9 cellular contexts compared by ENCODE assay signal in genomic region chr13:46607768-46608553, GRCh38. TPM values are rescaled to one million over a fixed set of nuclear protein-coding genes. Genes with fewer than 3 reads are reported as not detected.
DNase-seq lines count a peak whose midpoint lies in the region; ATAC-seq and TF ChIP-seq lines count a peak whose summit lies in the region.
"Had no signal": no experiment of that assay in that cellular context is flagged by ENCODE, and none has a peak within 500 bp of the region (broad histone marks: within the 10 kb centered on the region; RNA-seq: fewer than 3 reads in every experiment).

No MANE protein-coding gene starts in this region.

- peak; percentile 52 for ATAC-seq in HG03159 (IDR thresholded peaks at IDR 0.05; ENCODE audit: unreplicated experiment)
- ATAC-seq in stimulated activated naive CD8-positive, alpha-beta T cell treated with anti-CD3 and anti-CD28 coated beads, Interleukin-15, Interleukin-2, amounts not matched to agents 100 U/mL and 50 U/mL, for 24 hours = peak; percentile 78

- H3K27ac ChIP-seq in esophagus muscularis mucosa (replicated peaks in 1 of 4) = peak overlapping the region; percentile 31 to 70 (median 51)

- DNase-seq in activated CD4-positive, alpha-beta memory T cell treated with anti-CD3 and anti-CD28 coated beads for 36 hours = peak; percentile 46
- DNase-seq in activated CD4-positive, alpha-beta memory T cell treated with anti-CD3 and anti-CD28 coated beads, Interleukin-2, amount 10 ng/mL, durations not matched to agents 7 days and 5 days = no peak
- DNase-seq in esophagus muscularis mucosa (ENCODE audit: extremely low spot score) = no peak
- peak; percentile 41 for DNase-seq in stimulated activated naive CD8-positive, alpha-beta T cell treated with anti-CD3 and anti-CD28 coated beads, Interleukin-15, Interleukin-2, amounts not matched to agents 100 U/mL and 50 U/mL, for 24 hours
- DNase-seq in T-helper 2 cell treated with Interferon-gamma antibody and Interleukin-4, amounts not matched to agents 5 μg/mL and 100 μg/mL, for 36 hours (ENCODE audit: low spot score) = no peak
- no peak for DNase-seq in SKM-1 (lab: John Stamatoyannopoulos, UW; ENCODE audit: unreplicated experiment)
- no peak for DNase-seq in stimulated activated CD4-positive, alpha-beta T cell treated with anti-CD3 and anti-CD28 coated beads, Interleukin-12 subunit alpha, Interleukin-12 subunit beta, amount 100 ng/mL, for 4 hours
- DNase-seq: NCI-H1417 had no signal

- TF ChIP-seq CTCF in esophagus muscularis mucosa (IDR thresholded peaks at IDR 0.05) = no peak

- H3K4me1 ChIP-seq in esophagus muscularis mucosa = peaks cover 65 to 75% (median 70%) of the 10 kb centered on the region in 4 donors

- TF ChIP-seq POLR2A in esophagus muscularis mucosa (IDR thresholded peaks at IDR 0.05; ENCODE audit: low read depth) = no peak

- no peaks in the 10 kb centered on the region for H3K27me3 ChIP-seq in esophagus muscularis mucosa

- H3K27me3 Mint-ChIP-seq in activated CD4-positive, alpha-beta memory T cell treated with anti-CD3 and anti-CD28 coated beads for 36 hours = no peaks in the 10 kb centered on the region
- no peaks in the 10 kb centered on the region for H3K27me3 Mint-ChIP-seq in activated CD4-positive, alpha-beta memory T cell treated with anti-CD3 and anti-CD28 coated beads, Interleukin-2, amount 10 ng/mL, durations not matched to agents 7 days and 5 days
- H3K27me3 Mint-ChIP-seq in T-helper 2 cell treated with Interferon-gamma antibody and Interleukin-4, amounts not matched to agents 5 μg/mL and 100 μg/mL, for 36 hours (ENCODE audit: low read depth) = no peaks in the 10 kb centered on the region

- WGBS in esophagus muscularis mucosa = 70% methylated on average over 9 of the region's 9 CpGs

- H3K4me1 Mint-ChIP-seq in activated CD4-positive, alpha-beta memory T cell treated with anti-CD3 and anti-CD28 coated beads for 36 hours (ENCODE audit: low read depth) = peaks cover 42% of the 10 kb centered on the region
- H3K4me1 Mint-ChIP-seq in activated CD4-positive, alpha-beta memory T cell treated with anti-CD3 and anti-CD28 coated beads, Interleukin-2, amount 10 ng/mL, durations not matched to agents 7 days and 5 days = peaks cover 29% of the 10 kb centered on the region
- peaks cover 33% of the 10 kb centered on the region for H3K4me1 Mint-ChIP-seq in T-helper 2 cell treated with Interferon-gamma antibody and Interleukin-4, amounts not matched to agents 5 μg/mL and 100 μg/mL, for 36 hours (ENCODE audit: low read depth)

- H3K4me3 ChIP-seq in esophagus muscularis mucosa = no peak overlapping the region

- H3K27ac Mint-ChIP-seq in activated CD4-positive, alpha-beta memory T cell treated with anti-CD3 and anti-CD28 coated beads for 36 hours = no peak overlapping the region
- no peak overlapping the region for H3K27ac Mint-ChIP-seq in activated CD4-positive, alpha-beta memory T cell treated with anti-CD3 and anti-CD28 coated beads, Interleukin-2, amount 10 ng/mL, durations not matched to agents 7 days and 5 days
- H3K27ac Mint-ChIP-seq in T-helper 2 cell treated with Interferon-gamma antibody and Interleukin-4, amounts not matched to agents 5 μg/mL and 100 μg/mL, for 36 hours = no peak overlapping the region

- H3K9me3 Mint-ChIP-seq in activated CD4-positive, alpha-beta memory T cell treated with anti-CD3 and anti-CD28 coated beads for 36 hours = no peaks in the 10 kb centered on the region
- H3K9me3 Mint-ChIP-seq in activated CD4-positive, alpha-beta memory T cell treated with anti-CD3 and anti-CD28 coated beads, Interleukin-2, amount 10 ng/mL, durations not matched to agents 7 days and 5 days = no peaks in the 10 kb centered on the region
- H3K9me3 Mint-ChIP-seq in T-helper 2 cell treated with Interferon-gamma antibody and Interleukin-4, amounts not matched to agents 5 μg/mL and 100 μg/mL, for 36 hours = no peaks in the 10 kb centered on the region

- intact Hi-C loops in activated CD4-positive, alpha-beta memory T cell treated with anti-CD3 and anti-CD28 coated beads for 36 hours (cut with micrococcal nuclease) = loop anchor here (2.0 kb wide), 3 partner anchors 15 to 61 kb away; no protein-coding TSS in a partner anchor
- intact Hi-C loops in esophagus muscularis mucosa (cut with DNase I) = no loop called here

- CTCF ChIA-PET in activated CD4-positive, alpha-beta memory T cell treated with anti-CD3 and anti-CD28 coated beads for 36 hours (lab: Charles Lee) = no interaction called here
- CTCF ChIA-PET in activated CD4-positive, alpha-beta memory T cell treated with anti-CD3 and anti-CD28 coated beads, Interleukin-2, amount 10 ng/mL, durations not matched to agents 7 days and 5 days (lab: Charles Lee) = no interaction called here

- H3K36me3 ChIP-seq in esophagus muscularis mucosa = no peaks in the 10 kb centered on the region

- no peak for TF ChIP-seq EP300 in esophagus muscularis mucosa (IDR thresholded peaks at IDR 0.05)

- no peak overlapping the region for H3K4me3 Mint-ChIP-seq in activated CD4-positive, alpha-beta memory T cell treated with anti-CD3 and anti-CD28 coated beads for 36 hours
- no peak overlapping the region for H3K4me3 Mint-ChIP-seq in activated CD4-positive, alpha-beta memory T cell treated with anti-CD3 and anti-CD28 coated beads, Interleukin-2, amount 10 ng/mL, durations not matched to agents 7 days and 5 days
- H3K4me3 Mint-ChIP-seq in T-helper 2 cell treated with Interferon-gamma antibody and Interleukin-4, amounts not matched to agents 5 μg/mL and 100 μg/mL, for 36 hours = no peak overlapping the region

- POLR2A ChIA-PET in activated CD4-positive, alpha-beta memory T cell treated with anti-CD3 and anti-CD28 coated beads for 36 hours (lab: Charles Lee) = no interaction called here
- POLR2A ChIA-PET in activated CD4-positive, alpha-beta memory T cell treated with anti-CD3 and anti-CD28 coated beads, Interleukin-2, amount 10 ng/mL, durations not matched to agents 7 days and 5 days (lab: Charles Lee) = no interaction called here

- H3K9me3 ChIP-seq in esophagus muscularis mucosa = no peaks in the 10 kb centered on the region

- no peaks in the 10 kb centered on the region for H3K36me3 Mint-ChIP-seq in activated CD4-positive, alpha-beta memory T cell treated with anti-CD3 and anti-CD28 coated beads for 36 hours
- no peaks in the 10 kb centered on the region for H3K36me3 Mint-ChIP-seq in activated CD4-positive, alpha-beta memory T cell treated with anti-CD3 and anti-CD28 coated beads, Interleukin-2, amount 10 ng/mL, durations not matched to agents 7 days and 5 days (ENCODE audit: low read depth)
- no peaks in the 10 kb centered on the region for H3K36me3 Mint-ChIP-seq in T-helper 2 cell treated with Interferon-gamma antibody and Interleukin-4, amounts not matched to agents 5 μg/mL and 100 μg/mL, for 36 hours (ENCODE audit: low read depth)

RNA-seq across cellular contexts. Expression of gene LRCH1, which starts 55.0 kb away (rescaled TPM):
- 10 to 100 TPM; 16.9 to 17.9 TPM for total RNA-seq in activated CD4-positive, alpha-beta memory T cell treated with anti-CD3 and anti-CD28 coated beads for 36 hours
- total RNA-seq in activated CD4-positive, alpha-beta memory T cell treated with anti-CD3 and anti-CD28 coated beads, Interleukin-2, amount 10 ng/mL, durations not matched to agents 7 days and 5 days = 10 to 100 TPM; 17.1 TPM
- 10 to 100 TPM; 42.7 to 66.0 (median 53.1) TPM for total RNA-seq in esophagus muscularis mucosa

Comparison
In these comparisons a context has a peak if more than half of its experiments do, and no peak if none do; other contexts are left out.
1. DNase-seq: peak in activated CD4-positive, alpha-beta memory T cell treated with anti-CD3 and anti-CD28 coated beads for 36 hours (single experiment) and stimulated activated naive CD8-positive, alpha-beta T cell treated with anti-CD3 and anti-CD28 coated beads, Interleukin-15, Interleukin-2, amounts not matched to agents 100 U/mL and 50 U/mL, for 24 hours (single experiment); none in activated CD4-positive, alpha-beta memory T cell treated with anti-CD3 and anti-CD28 coated beads, Interleukin-2, amount 10 ng/mL, durations not matched to agents 7 days and 5 days (single experiment), esophagus muscularis mucosa (single experiment), T-helper 2 cell treated with Interferon-gamma antibody and Interleukin-4, amounts not matched to agents 5 μg/mL and 100 μg/mL, for 36 hours (single experiment), SKM-1 (single experiment) and stimulated activated CD4-positive, alpha-beta T cell treated with anti-CD3 and anti-CD28 coated beads, Interleukin-12 subunit alpha, Interleukin-12 subunit beta, amount 100 ng/mL, for 4 hours (single experiment).